8 cellular contexts compared by ENCODE assay signal in genomic region chr7:25602730-25603426, GRCh38.
DNase-seq lines count a peak whose midpoint lies in the region; ATAC-seq and TF ChIP-seq lines count a peak whose summit lies in the region.
"Not testable (repeated sequence)": the region's sequence is repeated elsewhere in the genome, so short reads cannot be mapped to it uniquely, and the experiment has no call there.

No MANE protein-coding gene starts in this region.

- H3K4me1 Mint-ChIP-seq in activated T-cell treated with anti-CD3 and anti-CD28 coated beads, Interleukin-2, amount 50 U/mL, for 4 hours (ENCODE audit: low read depth); central memory CD8-positive, alpha-beta T cell: not testable (repeated sequence)

- H3K4me3 Mint-ChIP-seq in activated T-cell treated with anti-CD3 and anti-CD28 coated beads, Interleukin-2, amount 50 U/mL, for 4 hours, result peak overlapping the region; percentile 68
- peak overlapping the region; percentile 32 for H3K4me3 Mint-ChIP-seq in central memory CD8-positive, alpha-beta T cell

- intact Hi-C loops in heart left ventricle (cut with DNase I), result not testable (repeated sequence)

- H3K9ac ChIP-seq in mesendoderm (ENCODE audit: low read length), result not testable (repeated sequence)

- H3K79me2 ChIP-seq in mesendoderm (ENCODE audit: control insufficient read depth, insufficient read depth, low read length), result not testable (repeated sequence)

- H3K36me3 Mint-ChIP-seq in activated T-cell treated with anti-CD3 and anti-CD28 coated beads, Interleukin-2, amount 50 U/mL, for 4 hours (ENCODE audit: insufficient read depth); central memory CD8-positive, alpha-beta T cell (ENCODE audit: insufficient read depth): not testable (repeated sequence)

- peak; percentile 1 for DNase-seq in OCI-M1 (lab: John Stamatoyannopoulos, UW)
- not testable (repeated sequence) for DNase-seq in activated T-cell treated with anti-CD3 and anti-CD28 coated beads, Interleukin-2, amount 50 U/mL, for 4 hours; central memory CD8-positive, alpha-beta T cell (ENCODE audit: low spot score in 2 of 2); heart left ventricle; mesendoderm; skeletal muscle cell (ENCODE audit: low read depth)

- H3K56ac ChIP-seq in mesendoderm (ENCODE audit: low read length), result peak overlapping the region; percentile 70

- not testable (repeated sequence) for ATAC-seq in activated T-cell treated with anti-CD3 and anti-CD28 coated beads, Interleukin-2, amount 50 U/mL, for 4 hours; central memory CD8-positive, alpha-beta T cell (replicated peaks; ENCODE audit: extremely low read depth, poor library complexity, severe bottlenecking); heart left ventricle

- H2BK5ac ChIP-seq in mesendoderm (ENCODE audit: low read length), result not testable (repeated sequence)

- not testable (repeated sequence) for H3K36me3 ChIP-seq in HEK293 (ENCODE audit: control insufficient read depth in 2 of 2, insufficient read depth in 1 of 2, low read length in 2 of 2); heart left ventricle; mesendoderm (ENCODE audit: control insufficient read depth, insufficient read depth, low read length)

- not testable (repeated sequence) for H3K9me3 Mint-ChIP-seq in activated T-cell treated with anti-CD3 and anti-CD28 coated beads, Interleukin-2, amount 50 U/mL, for 4 hours; central memory CD8-positive, alpha-beta T cell

- H3K23ac ChIP-seq in mesendoderm (ENCODE audit: low read length), result not testable (repeated sequence)

- not testable (repeated sequence) for H3K4ac ChIP-seq in mesendoderm (ENCODE audit: low read depth, low read length)

- H3K27me3 ChIP-seq in heart left ventricle; mesendoderm (ENCODE audit: insufficient read depth, low read length, poor library complexity): not testable (repeated sequence)

- H4K8ac ChIP-seq in mesendoderm (ENCODE audit: low read depth, low read length), result not testable (repeated sequence)

- H3K18ac ChIP-seq in mesendoderm (ENCODE audit: low read length), result not testable (repeated sequence)

- CTCF ChIA-PET in HEK293 (lab: Yijun Ruan, JAX), result interaction anchor here (0.7 kb wide), 1 partner anchor 109 kb away, joined by 3 read pairs; no protein-coding TSS in a partner anchor

- H3K27ac Mint-ChIP-seq in central memory CD8-positive, alpha-beta T cell (ENCODE audit: low read depth), result not testable (repeated sequence)

- peak overlapping the region; percentile 62 for H3K27ac ChIP-seq in 22Rv1
- H3K27ac ChIP-seq in HEK293 (ENCODE audit: extremely low read depth, low read depth, low read length); heart left ventricle; mesendoderm (ENCODE audit: low read depth, low read length): not testable (repeated sequence)

- not testable (repeated sequence) for H3K27me3 Mint-ChIP-seq in activated T-cell treated with anti-CD3 and anti-CD28 coated beads, Interleukin-2, amount 50 U/mL, for 4 hours (ENCODE audit: low read depth)
- peaks cover 28% of the 10 kb centered on the region for H3K27me3 Mint-ChIP-seq in central memory CD8-positive, alpha-beta T cell

- H3K79me1 ChIP-seq in mesendoderm (ENCODE audit: low read length), result not testable (repeated sequence)

- H2BK120ac ChIP-seq in mesendoderm (ENCODE audit: low read depth, low read length), result not testable (repeated sequence)

- not testable (repeated sequence) for H3K9me3 ChIP-seq in HEK293 (ENCODE audit: control insufficient read depth, insufficient read depth, low read depth, low read length); heart left ventricle

- not testable (repeated sequence) for TF ChIP-seq CTCF in 22Rv1 (IDR thresholded peaks at IDR 0.05); HEK293 (tag by site-specific recombination; IDR thresholded peaks at IDR 0.05); heart left ventricle (IDR thresholded peaks at IDR 0.05)

- WGBS in heart left ventricle, 4 donors, result 8 to 19% (median 13%) methylated on average over 17 to 26 of the region's 30 CpGs
- WGBS in mesendoderm (ENCODE audit: extremely low coverage, insufficient coverage, low lambda C conversion rate), result no CpG with 5 or more reads among the region's 30 CpGs

- not testable (repeated sequence) for H3K4me1 ChIP-seq in HEK293 (ENCODE audit: control insufficient read depth, insufficient read depth, low read length); heart left ventricle; mesendoderm (ENCODE audit: control insufficient read depth, low read depth, low read length)

- not testable (repeated sequence) for H2AK5ac ChIP-seq in mesendoderm (ENCODE audit: low read length)

- H3K4me3 ChIP-seq in HEK293 (ENCODE audit: low read depth, low read length) (peak overlapping the region; percentile 39), heart left ventricle (peak overlapping the region in 11 of 12 donors; percentile 13 to 51 (median 42)), skeletal muscle cell (ENCODE audit: low read depth, low read length) (peak overlapping the region; percentile 21)
- not testable (repeated sequence) for H3K4me3 ChIP-seq in mesendoderm (ENCODE audit: low read length)

- not testable (repeated sequence) for TF ChIP-seq POLR2A in heart left ventricle (IDR thresholded peaks at IDR 0.05)

- H4K5ac ChIP-seq in mesendoderm (ENCODE audit: low read length), result not testable (repeated sequence)

- POLR2A ChIA-PET in HEK293 (lab: Yijun Ruan, JAX), result interaction anchor here (0.6 kb wide), 1 partner anchor 1461 kb away, joined by 4 read pairs; no protein-coding TSS in a partner anchor

- H2BK15ac ChIP-seq in mesendoderm (replicated peaks; ENCODE audit: low read depth), result not testable (repeated sequence)

- H3K4me2 ChIP-seq in mesendoderm (ENCODE audit: low read length), result not testable (repeated sequence)

TF ChIP-seq in HEK293, 187 proteins besides CTCF, POLR2A, EP300 and RAD21:
- TF ChIP-seq ZEB2 (tag by site-specific recombination; IDR thresholded peaks at IDR 0.05) (0 out of 2 replicates have a peak, but pooled peaks have one; percentile 37), ZBTB17 (tag by site-specific recombination; IDR thresholded peaks at IDR 0.05) (peak; percentile 88), PRDM1 (tag by site-specific recombination; IDR thresholded peaks at IDR 0.05) (0 out of 2 replicates have a peak, but pooled peaks have one; percentile 20), ZBTB48 (tag by site-specific recombination; IDR thresholded peaks at IDR 0.05) (0 out of 2 replicates have a peak, but pooled peaks have one; percentile 37), YY1 (tag by site-specific recombination; IDR thresholded peaks at IDR 0.05) (peak; percentile 20; the same call in 1 of the 2 replicates), EGR2 (tag by site-specific recombination; IDR thresholded peaks at IDR 0.05; ENCODE audit: low read depth) (0 out of 2 replicates have a peak, but pooled peaks have one; percentile 14), ZNF335 (tag by site-specific recombination; conservative IDR thresholded peaks at IDR 0.05) (peak; percentile 76), ZFHX2 (tag by site-specific recombination; conservative IDR thresholded peaks at IDR 0.05) (peak; percentile 49), ZBTB8A (tag by site-specific recombination; IDR thresholded peaks at IDR 0.05) (0 out of 2 replicates have a peak, but pooled peaks have one; percentile 35)
- TF ChIP-seq, protein P1, sequence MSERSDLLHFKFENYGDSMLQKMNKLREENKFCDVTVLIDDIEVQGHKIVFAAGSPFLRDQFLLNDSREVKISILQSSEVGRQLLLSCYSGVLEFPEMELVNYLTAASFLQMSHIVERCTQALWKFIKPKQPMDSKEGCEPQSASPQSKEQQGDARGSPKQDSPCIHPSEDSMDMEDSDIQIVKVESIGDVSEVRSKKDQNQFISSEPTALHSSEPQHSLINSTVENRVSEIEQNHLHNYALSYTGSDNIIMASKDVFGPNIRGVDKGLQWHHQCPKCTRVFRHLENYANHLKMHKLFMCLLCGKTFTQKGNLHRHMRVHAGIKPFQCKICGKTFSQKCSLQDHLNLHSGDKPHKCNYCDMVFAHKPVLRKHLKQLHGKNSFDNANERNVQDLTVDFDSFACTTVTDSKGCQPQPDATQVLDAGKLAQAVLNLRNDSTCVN (tag by site-specific recombination; optimal IDR thresholded peaks at IDR 0.05), result peak; percentile 42
